ENCODE assay signal across 22 cellular contexts in the genomic region with DNA sequence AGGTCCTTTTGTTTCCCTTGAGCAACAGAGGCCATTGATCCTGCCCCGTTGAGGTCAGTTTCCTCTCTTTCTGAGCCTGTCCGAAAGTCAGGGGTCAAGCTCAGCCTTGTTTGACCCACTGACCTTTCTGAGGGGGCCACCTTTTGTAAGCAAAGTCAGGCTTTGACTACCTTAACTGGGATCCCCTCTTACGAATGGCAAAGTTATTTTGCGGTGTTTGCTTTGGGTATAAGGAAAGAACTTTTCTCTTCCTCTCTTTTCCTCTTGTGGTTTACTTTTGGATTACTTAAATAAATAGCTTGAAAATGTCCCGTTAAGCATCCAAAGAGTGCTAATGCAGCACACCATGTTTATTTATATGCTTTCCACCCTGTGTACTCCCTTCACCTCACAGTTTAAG.
"Had no signal": no experiment of that assay in that cellular context is flagged by ENCODE, and none has a peak within 500 bp of the region (broad histone marks: within the 10 kb centered on the region; RNA-seq: fewer than 3 reads in every experiment).

No MANE protein-coding gene starts in this region.

- H3K36me3 ChIP-seq: pancreas, sigmoid colon, stomach, thoracic aorta, transverse colon had no signal

- FAIRE-seq: colon, islet of Langerhans, pancreas had no signal

- H3K27me3 ChIP-seq: foreskin keratinocyte, hepatocyte, pancreas, sigmoid colon, stomach, transverse colon had no signal

- DNase-seq: cerebellar nuclear complex; effector memory CD8-positive, alpha-beta T cell; foreskin keratinocyte; kidney glomerular epithelial cell; mammary epithelial cell; mucosa of descending colon; naive thymus-derived CD8-positive, alpha-beta T cell; occipital lobe; pancreas; psoas muscle; retina; sigmoid colon; stimulated activated CD4-positive, alpha-beta T cell treated with anti-CD3 and anti-CD28 coated beads, Interleukin-12 subunit alpha, Interleukin-12 subunit beta, amount 100 ng/mL, for 4 hours; stimulated activated naive CD4-positive, alpha-beta T cell; stomach; substantia nigra; transverse colon had no signal

- H2AFZ ChIP-seq: hepatocyte had no signal

- ATAC-seq: effector memory CD8-positive, alpha-beta T cell; foreskin keratinocyte; mucosa of descending colon; naive thymus-derived CD8-positive, alpha-beta T cell; pancreas had no signal

- H3K4me1 ChIP-seq: pancreas, sigmoid colon had no signal

- H3K27ac ChIP-seq: foreskin keratinocyte, hepatocyte, pancreas, psoas muscle, sigmoid colon, skin epidermis, thoracic aorta, transverse colon had no signal

- H3K4me3 ChIP-seq: hepatocyte, mucosa of descending colon, pancreas, psoas muscle, sigmoid colon, skin epidermis, stomach, thoracic aorta, transverse colon had no signal

- H3K9me3 ChIP-seq: mucosa of descending colon, pancreas, psoas muscle, sigmoid colon, stomach, thoracic aorta, transverse colon had no signal

- H3K4me2 ChIP-seq: hepatocyte had no signal

- H3K79me2 ChIP-seq: hepatocyte had no signal
